13 cellular contexts compared by ENCODE assay signal in genomic region chr10:97571622-97572021, GRCh38. TPM values are rescaled to one million over a fixed set of nuclear protein-coding genes. Genes with fewer than 3 reads are reported as not detected.
DNase-seq lines count a peak whose midpoint lies in the region; ATAC-seq and TF ChIP-seq lines count a peak whose summit lies in the region.
"Had no signal": no experiment of that assay in that cellular context is flagged by ENCODE, and none has a peak within 500 bp of the region (broad histone marks: within the 10 kb centered on the region; RNA-seq: fewer than 3 reads in every experiment).

No MANE protein-coding gene starts in this region.

- no peaks in the 10 kb centered on the region for H3K27me3 Mint-ChIP-seq in Calu3 (ENCODE audit: unreplicated experiment)
- H3K27me3 Mint-ChIP-seq in glutamatergic neuron (ENCODE audit: unreplicated experiment): peaks cover 14% of the 10 kb centered on the region
- H3K27me3 Mint-ChIP-seq: activated CD8-positive, alpha-beta memory T cell treated with anti-CD3 and anti-CD28 coated beads, Interleukin-2, amount 10 ng/mL, durations not matched to agents 7 days and 5 days had no signal

- intact Hi-C loops in Calu3 (cut with micrococcal nuclease; ENCODE audit: unreplicated experiment) (loop anchor here (1.0 kb wide), 1 partner anchor 41 kb away; no protein-coding TSS in a partner anchor), PC-9 (cut with micrococcal nuclease; ENCODE audit: unreplicated experiment) (loop anchor here (1.0 to 5.0 kb wide), 2 partner anchors 73 to 109 kb away; partner anchors contain the start of genes MMS19 and UBTD1), sciatic nerve (cut with DNase I) (no loop called here)

- no peak for TF ChIP-seq POLR2A in Peyer's patch (IDR thresholded peaks at IDR 0.05)

- in situ Hi-C loops in GM13976 (cut with MboI; ENCODE audit: low sequenced_read_pairs, unreplicated experiment): no loop called here

- H3F3A ChIP-seq in PC-9 (ENCODE audit: insufficient read depth, low read depth) (peaks cover 44% of the 10 kb centered on the region; the same call in 1 of the 2 replicates), SK-N-SH (replicated peaks; ENCODE audit: insufficient read depth) (peaks cover 29% of the 10 kb centered on the region)

- DNase-seq in Calu3: peak; percentile 58
- peak; percentile 77 to 96 for DNase-seq in PC-9
- no peak for DNase-seq in glutamatergic neuron
- DNase-seq in sciatic nerve (ENCODE audit: low spot score): no peak
- DNase-seq in GM13976 (ENCODE audit: low spot score): no peak
- DNase-seq in activated T-cell treated with anti-CD3 and anti-CD28 coated beads, Interleukin-2, amount 50 U/mL, for 48 hours: no peak
- no peak for DNase-seq in SK-N-SH
- DNase-seq in Peyer's patch: no peak

- no peaks in the 10 kb centered on the region for H3K79me2 ChIP-seq in PC-9 (ENCODE audit: low read depth)
- H3K79me2 ChIP-seq in SK-N-SH (ENCODE audit: insufficient read depth): no peaks in the 10 kb centered on the region

- H3K9ac ChIP-seq in SK-N-SH: no peak overlapping the region

- TF ChIP-seq CTCF in Calu3 (IDR thresholded peaks at IDR 0.05; ENCODE audit: unreplicated experiment) (no peak), PC-9 (conservative IDR thresholded peaks at IDR 0.05) (no peak), glutamatergic neuron (IDR thresholded peaks at IDR 0.05; ENCODE audit: partially characterized antibody, unreplicated experiment) (no peak), GM13976 (IDR thresholded peaks at IDR 0.05; ENCODE audit: borderline replicate concordance, control extremely low read depth, extremely low read depth, insufficient read depth, missing control alignments) (no peak), SK-N-SH (IDR thresholded peaks at IDR 0.05) (no peak), Peyer's patch (IDR thresholded peaks at IDR 0.05) (no peak)

- H3K36me3 ChIP-seq in PC-9 (ENCODE audit: low read depth) (no peaks in the 10 kb centered on the region), SK-N-SH (replicated peaks in 1 of 2; ENCODE audit: control insufficient read depth in 1 of 2, insufficient read depth in 2 of 2, low read length in 1 of 2) (peaks cover 0 to 6% of the 10 kb centered on the region in 2 experiments), Peyer's patch (no peaks in the 10 kb centered on the region)

- WGBS in SK-N-SH (ENCODE audit: low lambda C conversion rate): 84% methylated on average over 3 of the region's 3 CpGs

- H3K4me3 Mint-ChIP-seq in Calu3 (ENCODE audit: low read depth, unreplicated experiment) (no peak overlapping the region), glutamatergic neuron (ENCODE audit: unreplicated experiment) (peak overlapping the region; percentile 55)
- H3K4me3 Mint-ChIP-seq: activated CD8-positive, alpha-beta memory T cell treated with anti-CD3 and anti-CD28 coated beads, Interleukin-2, amount 10 ng/mL, durations not matched to agents 7 days and 5 days; activated naive CD8-positive, alpha-beta T cell treated with anti-CD3 and anti-CD28 coated beads, Interleukin-2, amount 10 ng/mL, durations not matched to agents 7 days and 5 days had no signal

- CTCF ChIA-PET in Calu3 (lab: Charles Lee): interaction anchor here (0.8 to 2.5 kb wide), 9 partner anchors 13 to 162 kb away, joined by 3 to 21 read pairs (median 5); partner anchors contain the start of genes HOGA1 and UBTD1
- CTCF ChIA-PET in PC-9 (lab: Charles Lee): interaction anchor here (0.7 to 1.7 kb wide), 5 partner anchors 12 to 157 kb away, joined by 3 to 5 read pairs (median 4); partner anchors contain the start of gene HOGA1
- CTCF ChIA-PET in SK-N-SH (lab: Yijun Ruan, JAX): interaction anchor here (0.6 to 9.4 kb wide), 39 partner anchors 13 to 310 kb away, joined by 3 to 64 read pairs (median 5); partner anchors contain the start of genes AVPI1, C10orf62, HOGA1 and MARVELD1

- no peak for TF ChIP-seq RAD21 in SK-N-SH (IDR thresholded peaks at IDR 0.05; ENCODE audit: low read length)

- H3K4me1 ChIP-seq in PC-9 (replicated peaks; ENCODE audit: insufficient read depth) (peaks cover 65% of the 10 kb centered on the region), SK-N-SH (ENCODE audit: control insufficient read depth in 1 of 2, insufficient read depth in 2 of 2, low read depth in 1 of 2, low read length in 1 of 2) (peaks cover 21 to 35% of the 10 kb centered on the region in 2 experiments; a peak in 3 of 4 replicates), Peyer's patch (peaks cover 0 to 8% (median 0%) of the 10 kb centered on the region in 4 donors)

- ATAC-seq in sciatic nerve: peak; percentile 4

- no peaks in the 10 kb centered on the region for H3K27me3 ChIP-seq in PC-9 (ENCODE audit: insufficient read depth, low read depth)
- no peaks in the 10 kb centered on the region for H3K27me3 ChIP-seq in SK-N-SH (ENCODE audit: insufficient read depth)
- H3K27me3 ChIP-seq in Peyer's patch: no peaks in the 10 kb centered on the region
- H3K27me3 ChIP-seq: sigmoid colon had no signal

- H3K9me3 ChIP-seq in PC-9 (ENCODE audit: insufficient read depth, low read depth): no peaks in the 10 kb centered on the region
- H3K9me3 ChIP-seq in SK-N-SH: no peaks in the 10 kb centered on the region
- H3K9me3 ChIP-seq in Peyer's patch: no peaks in the 10 kb centered on the region
- H3K9me3 ChIP-seq: sigmoid colon had no signal

- H3K27ac Mint-ChIP-seq in Calu3 (ENCODE audit: unreplicated experiment): peak overlapping the region; percentile 64
- no peak overlapping the region for H3K27ac Mint-ChIP-seq in glutamatergic neuron (ENCODE audit: unreplicated experiment)
- H3K27ac Mint-ChIP-seq: activated CD8-positive, alpha-beta memory T cell treated with anti-CD3 and anti-CD28 coated beads, Interleukin-2, amount 10 ng/mL, durations not matched to agents 7 days and 5 days; activated naive CD8-positive, alpha-beta T cell treated with anti-CD3 and anti-CD28 coated beads, Interleukin-2, amount 10 ng/mL, durations not matched to agents 7 days and 5 days had no signal

- BruUV-seq in Calu3 (replicated peaks; lab: Mats Ljungman, UMichigan) (no TSS peak), PC-9 (replicated peaks; lab: Mats Ljungman, UMichigan) (no TSS peak)

- TF ChIP-seq EP300 in SK-N-SH (IDR thresholded peaks at IDR 0.05; ENCODE audit: borderline replicate concordance in 1 of 2, low read depth in 1 of 2, low read length in 1 of 2): no peak

- H3K4me3 ChIP-seq in PC-9: peak overlapping the region; percentile 14; the same call in 1 of the 2 replicates
- no peak overlapping the region for H3K4me3 ChIP-seq in SK-N-SH (ENCODE audit: low read depth in 2 of 2, low read length in 1 of 2)
- H3K4me3 ChIP-seq in Peyer's patch: no peak overlapping the region
- H3K4me3 ChIP-seq: sigmoid colon had no signal

- H3K36me3 Mint-ChIP-seq in Calu3 (ENCODE audit: insufficient read depth, unreplicated experiment) (peaks cover 4% of the 10 kb centered on the region), glutamatergic neuron (ENCODE audit: unreplicated experiment) (no peaks in the 10 kb centered on the region)
- H3K36me3 Mint-ChIP-seq: activated CD8-positive, alpha-beta memory T cell treated with anti-CD3 and anti-CD28 coated beads, Interleukin-2, amount 10 ng/mL, durations not matched to agents 7 days and 5 days; activated naive CD8-positive, alpha-beta T cell treated with anti-CD3 and anti-CD28 coated beads, Interleukin-2, amount 10 ng/mL, durations not matched to agents 7 days and 5 days had no signal

- POLR2A ChIA-PET in PC-9 (lab: Charles Lee; ENCODE audit: unreplicated experiment) (no interaction called here), SK-N-SH (lab: Yijun Ruan, JAX) (interaction anchor here (1.0 kb wide), 1 partner anchor 172 kb away, joined by 3 read pairs; no protein-coding TSS in a partner anchor)

- H3K4me1 Mint-ChIP-seq in Calu3 (ENCODE audit: low read depth, unreplicated experiment): peaks cover 45% of the 10 kb centered on the region
- H3K4me1 Mint-ChIP-seq in glutamatergic neuron (ENCODE audit: low read depth, unreplicated experiment): peaks cover 5% of the 10 kb centered on the region
- H3K4me1 Mint-ChIP-seq: activated naive CD8-positive, alpha-beta T cell treated with anti-CD3 and anti-CD28 coated beads, Interleukin-2, amount 10 ng/mL, durations not matched to agents 7 days and 5 days had no signal

- no peaks in the 10 kb centered on the region for H3K9me3 Mint-ChIP-seq in Calu3 (ENCODE audit: low read depth, unreplicated experiment)
- H3K9me3 Mint-ChIP-seq in glutamatergic neuron (ENCODE audit: unreplicated experiment): peaks cover 3% of the 10 kb centered on the region
- H3K9me3 Mint-ChIP-seq: activated naive CD8-positive, alpha-beta T cell treated with anti-CD3 and anti-CD28 coated beads, Interleukin-2, amount 10 ng/mL, durations not matched to agents 7 days and 5 days had no signal

- no peaks in the 10 kb centered on the region for H4K20me1 ChIP-seq in PC-9 (ENCODE audit: insufficient read depth)
- no peaks in the 10 kb centered on the region for H4K20me1 ChIP-seq in SK-N-SH (ENCODE audit: insufficient read depth)

- H2AFZ ChIP-seq in PC-9: no peak overlapping the region
- no peak overlapping the region for H2AFZ ChIP-seq in SK-N-SH (ENCODE audit: low read depth)

- H3K27ac ChIP-seq in PC-9 (peak overlapping the region; percentile 93), SK-N-SH (ENCODE audit: low read depth in 2 of 2, low read length in 1 of 2) (peak overlapping the region in 1 of 2 experiments; percentile 74; a peak in 2 of 4 replicates), Peyer's patch (no peak overlapping the region)

- no peaks in the 10 kb centered on the region for H3K9me2 ChIP-seq in PC-9 (ENCODE audit: insufficient read depth)
- no peaks in the 10 kb centered on the region for H3K9me2 ChIP-seq in SK-N-SH

- H3K4me2 ChIP-seq in PC-9: peak overlapping the region; percentile 76
- H3K4me2 ChIP-seq in SK-N-SH: no peak overlapping the region

RNA-seq across cellular contexts. Expression of gene ANKRD2, which starts 1.0 kb away (rescaled TPM):
- total RNA-seq in Calu3 (2022) (0.47 and 0.90 TPM in 2 replicates), PC-9 (2021) (5.5 and 8.4 TPM in 2 replicates), glutamatergic neuron (ENCODE audit: unreplicated experiment) (not detected), sciatic nerve (not detected), Peyer's patch (not detected)
- polyA plus RNA-seq in SK-N-SH (2012; rRNA removed): 0.72 and 0.99 TPM in 2 replicates
- 0.75 and 0.82 TPM in 2 replicates for polyA plus RNA-seq in SK-N-SH (2012; cell fraction: cytosol; rRNA removed)
- 1.6 and 2.2 TPM in 2 replicates for polyA plus RNA-seq in SK-N-SH (2012; cell fraction: nucleus; rRNA removed)
- total RNA-seq: M059J, RPMI7951 had no signal

RNA-seq across cellular contexts. Expression of gene HOGA1, which starts 12.6 kb away (rescaled TPM):
- total RNA-seq in Calu3 (2022) (7.8 and 7.9 TPM in 2 replicates), PC-9 (2021) (3.4 and 4.4 TPM in 2 replicates), glutamatergic neuron (ENCODE audit: unreplicated experiment) (not detected), sciatic nerve (4.1 TPM), Peyer's patch (under 1 TPM in 1 of 4 donors, not detected in 3; 0.40 TPM)
- 2.9 and 4.8 TPM in 2 replicates for polyA plus RNA-seq in SK-N-SH (2012; rRNA removed)
- polyA plus RNA-seq in SK-N-SH (2012; cell fraction: cytosol; rRNA removed): 1.9 and 3.0 TPM in 2 replicates
- 5.9 and 9.4 TPM in 2 replicates for polyA plus RNA-seq in SK-N-SH (2012; cell fraction: nucleus; rRNA removed)
- total RNA-seq: activated CD8-positive, alpha-beta memory T cell treated with anti-CD3 and anti-CD28 coated beads, Interleukin-2, amount 10 ng/mL, durations not matched to agents 7 days and 5 days; activated naive CD8-positive, alpha-beta T cell treated with anti-CD3 and anti-CD28 coated beads, Interleukin-2, amount 10 ng/mL, durations not matched to agents 7 days and 5 days had no signal

RNA-seq across cellular contexts. Expression of gene C10orf62, which starts 17.9 kb away (rescaled TPM):
- total RNA-seq in Calu3 (2022) (1.5 and 1.7 TPM in 2 replicates), PC-9 (2021) (0.45 and 0.59 TPM in 2 replicates), glutamatergic neuron (ENCODE audit: unreplicated experiment) (not detected), sciatic nerve (not detected), Peyer's patch (not detected)
- polyA plus RNA-seq in SK-N-SH (2012; rRNA removed): 0.07 and 0.19 TPM in 2 replicates
- polyA plus RNA-seq in SK-N-SH (2012; cell fraction: cytosol; rRNA removed): 0.05 TPM in 1 of 2 replicates, not detected in the other
- 0.56 and 0.96 TPM in 2 replicates for polyA plus RNA-seq in SK-N-SH (2012; cell fraction: nucleus; rRNA removed)
- total RNA-seq: activated CD8-positive, alpha-beta memory T cell treated with anti-CD3 and anti-CD28 coated beads, Interleukin-2, amount 10 ng/mL, durations not matched to agents 7 days and 5 days; activated naive CD8-positive, alpha-beta T cell treated with anti-CD3 and anti-CD28 coated beads, Interleukin-2, amount 10 ng/mL, durations not matched to agents 7 days and 5 days; M059J; RPMI7951; sigmoid colon had no signal
- polyA plus RNA-seq: sigmoid colon had no signal

Comparison
In these comparisons a context has a peak if more than half of its experiments do, and no peak if none do; other contexts are left out.
1. DNase-seq: peak in Calu3 (single experiment) and PC-9 (2 of 2); none in glutamatergic neuron (single experiment), sciatic nerve (single experiment), GM13976 (single experiment), activated T-cell treated with anti-CD3 and anti-CD28 coated beads, Interleukin-2, amount 50 U/mL, for 48 hours (0 of 2), SK-N-SH (single experiment) and Peyer's patch (0 of 3).